ENCODE assay signal across 18 cellular contexts in genomic region chr6:4670824-4671409, GRCh38.
DNase-seq lines count a peak whose midpoint lies in the region; ATAC-seq and TF ChIP-seq lines count a peak whose summit lies in the region.
"Had no signal": no experiment of that assay in that cellular context is flagged by ENCODE, and none has a peak within 500 bp of the region (broad histone marks: within the 10 kb centered on the region; RNA-seq: fewer than 3 reads in every experiment).

No MANE protein-coding gene starts in this region.

- H2BK12ac ChIP-seq in H9 (ENCODE audit: insufficient read length, low read depth, low read length): no peak overlapping the region

- no peak overlapping the region for H3K18ac ChIP-seq in H9 (ENCODE audit: insufficient read length, low read depth, low read length)

- H3K4ac ChIP-seq in H9 (ENCODE audit: low read depth, low read length): no peak overlapping the region

- H3K56ac ChIP-seq in H9 (ENCODE audit: insufficient read length, low read depth, low read length): no peak overlapping the region

- H3K4me2 ChIP-seq in H9 (ENCODE audit: insufficient read depth, insufficient read length, low read length): no peak overlapping the region
- H3K4me2 ChIP-seq: BLaER1 treated with 17β-estradiol and CSF1 and Interleukin-3, amounts not matched to agents 10 nM and 100 nM; GM23338 had no signal

- no peak for ATAC-seq in HG02759 (IDR thresholded peaks at IDR 0.05; ENCODE audit: unreplicated experiment)
- ATAC-seq: GM12878, GM23338 had no signal

- no peak overlapping the region for H3K9ac ChIP-seq in H9 (ENCODE audit: extremely low read depth, insufficient read length, low read length)
- H3K9ac ChIP-seq: BLaER1 treated with 17β-estradiol and CSF1 and Interleukin-3, amounts not matched to agents 10 nM and 100 nM had no signal

- no peak for TF ChIP-seq POLR2A in breast epithelium (IDR thresholded peaks at IDR 0.05)

- no peaks in the 10 kb centered on the region for H3K79me2 ChIP-seq in H9 (ENCODE audit: insufficient read depth, low read length)

- no peak for TF ChIP-seq CTCF in MCF 10A (IDR thresholded peaks at IDR 0.05; ENCODE audit: unreplicated experiment)
- TF ChIP-seq CTCF in breast epithelium (IDR thresholded peaks at IDR 0.05): no peak
- no peak for TF ChIP-seq CTCF in epithelial cell of esophagus (IDR thresholded peaks at IDR 0.05; ENCODE audit: insufficient read depth, low read depth, low read length, missing control alignments)
- no peak for TF ChIP-seq CTCF in H9 (conservative IDR thresholded peaks at IDR 0.05)

- H3K27ac ChIP-seq in breast epithelium (no peak overlapping the region), H9 (ENCODE audit: insufficient read length, low read depth, low read length) (no peak overlapping the region)
- H3K27ac ChIP-seq: 22Rv1; BLaER1 treated with 17β-estradiol and CSF1 and Interleukin-3, amounts not matched to agents 10 nM and 100 nM had no signal

- H3K14ac ChIP-seq in H9 (ENCODE audit: insufficient read depth, low read length): no peak overlapping the region

- intact Hi-C loops in MCF 10A (cut with micrococcal nuclease) (no loop called here), breast epithelium (cut with DNase I; ENCODE audit: low total_unique reads) (no loop called here)

- DNase-seq in MCF 10A (ENCODE audit: unreplicated experiment): peak; percentile 35
- DNase-seq in breast epithelium (ENCODE audit: low spot score in 2 of 2): no peak
- DNase-seq in epithelial cell of esophagus (ENCODE audit: low read depth): peak; percentile 66
- DNase-seq in mesenteric fat pad (ENCODE audit: low spot score): peak; percentile 55
- DNase-seq in stimulated activated CD8-positive, alpha-beta memory T cell treated with anti-CD3 and anti-CD28 coated beads, Interleukin-4, amount 100 ng/mL, for 48 hours: no peak
- DNase-seq in H9: no peak
- DNase-seq in NK-92 (lab: John Stamatoyannopoulos, UW; ENCODE audit: unreplicated experiment): no peak
- DNase-seq: AML-193; Calu3; CD4-positive, CD25-positive, alpha-beta regulatory T cell; DMS79; H7 had no signal

- H2BK120ac ChIP-seq in H9 (ENCODE audit: low read depth, low read length, poor library complexity, severe bottlenecking): no peak overlapping the region

- no CpG with 5 or more reads among the region's 2 CpGs for WGBS in H9 (ENCODE audit: extremely low coverage, insufficient read length, low lambda C conversion rate)

- H3K23me2 ChIP-seq in H9 (ENCODE audit: insufficient read length, low read depth, low read length, poor library complexity, severe bottlenecking): no peaks in the 10 kb centered on the region

- no peaks in the 10 kb centered on the region for H3K9me3 Mint-ChIP-seq in MCF 10A (ENCODE audit: unreplicated experiment)
- H3K9me3 Mint-ChIP-seq in H9: no peaks in the 10 kb centered on the region; a peak in 1 of 5 replicates
- H3K9me3 Mint-ChIP-seq: GM23338, IgD-negative memory B cell had no signal

- no TSS peak for BruUV-seq in MCF 10A (replicated peaks; lab: Mats Ljungman, UMichigan)

- no peak overlapping the region for H3K23ac ChIP-seq in H9 (ENCODE audit: insufficient read length, low read depth, low read length)

- H3K79me1 ChIP-seq in H9 (ENCODE audit: insufficient read depth, low read depth, low read length, poor library complexity, severe bottlenecking): no peaks in the 10 kb centered on the region

- CTCF ChIA-PET in MCF 10A (lab: Yijun Ruan, JAX): no interaction called here

- no peaks in the 10 kb centered on the region for H3K27me3 ChIP-seq in breast epithelium
- no peaks in the 10 kb centered on the region for H3K27me3 ChIP-seq in H9 (ENCODE audit: insufficient read depth, low read length)
- H3K27me3 ChIP-seq: BLaER1 treated with 17β-estradiol and CSF1 and Interleukin-3, amounts not matched to agents 10 nM and 100 nM had no signal

- H2BK15ac ChIP-seq in H9 (ENCODE audit: low read depth, low read length): no peak overlapping the region

- no peak overlapping the region for H4K5ac ChIP-seq in H9 (ENCODE audit: insufficient read length, low read depth, low read length)

- H3K4me1 ChIP-seq in breast epithelium: no peaks in the 10 kb centered on the region
- peaks cover 4% of the 10 kb centered on the region for H3K4me1 ChIP-seq in H9 (ENCODE audit: insufficient read depth, low read length)

- POLR2A ChIA-PET in MCF 10A (lab: Yijun Ruan, JAX): interaction anchor here (0.6 kb wide), 1 partner anchor 127 kb away, joined by 3 read pairs; no protein-coding TSS in a partner anchor

- H3K36me3 Mint-ChIP-seq in MCF 10A (ENCODE audit: insufficient read depth, unreplicated experiment): no peaks in the 10 kb centered on the region
- H3K36me3 Mint-ChIP-seq in H9 (ENCODE audit: insufficient read depth in 1 of 3, low read depth in 3 of 3): no peaks in the 10 kb centered on the region
- H3K36me3 Mint-ChIP-seq: CD4-positive, CD25-positive, alpha-beta regulatory T cell; IgD-negative memory B cell had no signal

- H3T11ph ChIP-seq in H9 (ENCODE audit: low read length): no peak overlapping the region

- H3K27ac Mint-ChIP-seq in MCF 10A (ENCODE audit: low read depth, unreplicated experiment) (no peak overlapping the region), H9 (no peak overlapping the region)
- H3K27ac Mint-ChIP-seq: CD4-positive, CD25-positive, alpha-beta regulatory T cell; GM23338; IgD-negative memory B cell had no signal

- H4K91ac ChIP-seq in H9 (ENCODE audit: insufficient read length, low read depth, low read length): no peak overlapping the region

- H3K4me1 Mint-ChIP-seq in MCF 10A (ENCODE audit: insufficient read depth, unreplicated experiment) (peaks cover 1% of the 10 kb centered on the region), H9 (peaks cover 24 to 30% of the 10 kb centered on the region in 2 experiments)
- H3K4me1 Mint-ChIP-seq: CD4-positive, CD25-positive, alpha-beta regulatory T cell; IgD-negative memory B cell had no signal

- no peaks in the 10 kb centered on the region for H3K36me3 ChIP-seq in breast epithelium
- H3K36me3 ChIP-seq: BLaER1 treated with 17β-estradiol and CSF1 and Interleukin-3, amounts not matched to agents 10 nM and 100 nM had no signal

- H2BK5ac ChIP-seq in H9 (ENCODE audit: insufficient read length, low read length): no peak overlapping the region

- no peaks in the 10 kb centered on the region for H4K20me1 ChIP-seq in H9 (ENCODE audit: control insufficient read depth, insufficient read depth, insufficient read length)
- H4K20me1 ChIP-seq: BLaER1 treated with 17β-estradiol and CSF1 and Interleukin-3, amounts not matched to agents 10 nM and 100 nM had no signal

- H2AK5ac ChIP-seq in H9 (ENCODE audit: insufficient read length, low read length): no peak overlapping the region

- H2BK20ac ChIP-seq in H9 (ENCODE audit: low read depth, low read length, poor library complexity, severe bottlenecking): no peak overlapping the region

- H4K8ac ChIP-seq in H9 (replicated peaks; ENCODE audit: insufficient read length, low read depth, low read length): no peak overlapping the region

- H3K4me3 Mint-ChIP-seq in MCF 10A (ENCODE audit: unreplicated experiment) (no peak overlapping the region), H9 (no peak overlapping the region)
- H3K4me3 Mint-ChIP-seq: CD4-positive, CD25-positive, alpha-beta regulatory T cell; GM23338; IgD-negative memory B cell had no signal

- no peak overlapping the region for H2AFZ ChIP-seq in H9 (ENCODE audit: low read length)
- H2AFZ ChIP-seq: GM23338 had no signal

- H3K9me3 ChIP-seq in breast epithelium (no peaks in the 10 kb centered on the region), H9 (ENCODE audit: control insufficient read depth, low read depth, low read length) (no peaks in the 10 kb centered on the region)
- H3K9me3 ChIP-seq: BLaER1 treated with 17β-estradiol and CSF1 and Interleukin-3, amounts not matched to agents 10 nM and 100 nM had no signal

- H3K27me3 Mint-ChIP-seq in MCF 10A (ENCODE audit: insufficient read depth, unreplicated experiment) (no peaks in the 10 kb centered on the region), H9 (ENCODE audit: low read depth) (peaks cover 8% of the 10 kb centered on the region)

- H3K4me3 ChIP-seq in breast epithelium (no peak overlapping the region), epithelial cell of esophagus (ENCODE audit: low read length) (no peak overlapping the region)
- H3K4me3 ChIP-seq: BLaER1 treated with 17β-estradiol and CSF1 and Interleukin-3, amounts not matched to agents 10 nM and 100 nM; GM12878; GM23338 had no signal

Comparison
In these comparisons a context has a peak if more than half of its experiments do, and no peak if none do; other contexts are left out.
1. DNase-seq: peak in MCF 10A (single experiment), epithelial cell of esophagus (single experiment) and mesenteric fat pad (single experiment); none in breast epithelium (0 of 2), stimulated activated CD8-positive, alpha-beta memory T cell treated with anti-CD3 and anti-CD28 coated beads, Interleukin-4, amount 100 ng/mL, for 48 hours (single experiment), H9 (single experiment) and NK-92 (single experiment).